Comparison of ENCODE assay signal across 1 cellular context in the genomic region with DNA sequence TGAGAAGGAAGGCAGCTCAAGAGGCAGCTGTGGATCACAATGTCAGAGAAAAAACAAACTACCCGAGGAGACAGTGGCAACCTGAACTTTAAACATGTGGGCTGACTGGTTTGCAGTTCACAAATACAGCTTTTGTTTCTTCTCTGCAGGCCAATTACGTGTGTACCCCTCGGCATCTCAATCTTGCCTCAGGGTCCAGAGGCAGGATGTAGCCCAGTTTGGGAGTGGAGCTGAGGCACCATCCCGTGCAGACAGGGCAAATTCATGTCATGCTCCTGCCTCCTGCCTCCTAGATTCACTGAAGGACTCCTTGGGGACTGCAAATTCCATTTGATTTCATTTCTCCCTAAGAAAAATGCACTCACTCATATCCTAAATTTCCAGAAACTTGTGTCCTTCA.
TF ChIP-seq lines count a peak whose summit lies in the region.

No MANE protein-coding gene starts in this region.

TF ChIP-seq in HepG2, 621 proteins besides CTCF, POLR2A, EP300 and RAD21 (continued from another document):
- TF ChIP-seq, protein P1, sequence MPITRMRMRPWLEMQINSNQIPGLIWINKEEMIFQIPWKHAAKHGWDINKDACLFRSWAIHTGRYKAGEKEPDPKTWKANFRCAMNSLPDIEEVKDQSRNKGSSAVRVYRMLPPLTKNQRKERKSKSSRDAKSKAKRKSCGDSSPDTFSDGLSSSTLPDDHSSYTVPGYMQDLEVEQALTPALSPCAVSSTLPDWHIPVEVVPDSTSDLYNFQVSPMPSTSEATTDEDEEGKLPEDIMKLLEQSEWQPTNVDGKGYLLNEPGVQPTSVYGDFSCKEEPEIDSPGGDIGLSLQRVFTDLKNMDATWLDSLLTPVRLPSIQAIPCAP (CRISPR knock-in tag; IDR thresholded peaks at IDR 0.05; ENCODE audit: low read depth): no peak
- no peak for TF ChIP-seq ZNF589 (CRISPR knock-in tag; conservative IDR thresholded peaks at IDR 0.05)
- TF ChIP-seq KLF15 (CRISPR knock-in tag; IDR thresholded peaks at IDR 0.05; ENCODE audit: borderline replicate concordance): no peak
- no peak for TF ChIP-seq MLLT10 (CRISPR knock-in tag; IDR thresholded peaks at IDR 0.05)
- no peak for TF ChIP-seq TEAD3 (CRISPR knock-in tag; optimal IDR thresholded peaks at IDR 0.05; ENCODE audit: borderline replicate concordance)
- no peak for TF ChIP-seq ZBTB42 (CRISPR knock-in tag; IDR thresholded peaks at IDR 0.05)
- TF ChIP-seq SAFB2 (CRISPR knock-in tag; IDR thresholded peaks at IDR 0.05; ENCODE audit: borderline replicate concordance, low read depth): no peak
- TF ChIP-seq PITX1 (CRISPR knock-in tag; IDR thresholded peaks at IDR 0.05): no peak
- TF ChIP-seq ZKSCAN8 (CRISPR knock-in tag; IDR thresholded peaks at IDR 0.05; ENCODE audit: borderline replicate concordance): no peak
- TF ChIP-seq, protein P2, sequence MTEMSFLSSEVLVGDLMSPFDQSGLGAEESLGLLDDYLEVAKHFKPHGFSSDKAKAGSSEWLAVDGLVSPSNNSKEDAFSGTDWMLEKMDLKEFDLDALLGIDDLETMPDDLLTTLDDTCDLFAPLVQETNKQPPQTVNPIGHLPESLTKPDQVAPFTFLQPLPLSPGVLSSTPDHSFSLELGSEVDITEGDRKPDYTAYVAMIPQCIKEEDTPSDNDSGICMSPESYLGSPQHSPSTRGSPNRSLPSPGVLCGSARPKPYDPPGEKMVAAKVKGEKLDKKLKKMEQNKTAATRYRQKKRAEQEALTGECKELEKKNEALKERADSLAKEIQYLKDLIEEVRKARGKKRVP (CRISPR knock-in tag; IDR thresholded peaks at IDR 0.05): no peak
- TF ChIP-seq ZNF235 (CRISPR knock-in tag; IDR thresholded peaks at IDR 0.05; ENCODE audit: borderline replicate concordance): no peak
